In genomic region chr17:57861000-57861736, GRCh38 we compare ENCODE assay signal across 8 cellular contexts. TPM values are rescaled to one million over a fixed set of nuclear protein-coding genes. Genes with fewer than 3 reads are reported as not detected.
DNase-seq lines count a peak whose midpoint lies in the region; ATAC-seq and TF ChIP-seq lines count a peak whose summit lies in the region.

No MANE protein-coding gene starts in this region.

- H2AFZ ChIP-seq in parathyroid adenoma: peak overlapping the region; percentile 76

- H3K9ac ChIP-seq in parathyroid adenoma: no peak overlapping the region

- H3K4me1 ChIP-seq in parathyroid adenoma: peaks cover 9% of the 10 kb centered on the region

- intact Hi-C loops in Right ventricle myocardium superior (cut with DNase I): no loop called here

- no peaks in the 10 kb centered on the region for H3K36me3 Mint-ChIP-seq in activated naive CD4-positive, alpha-beta T cell treated with anti-CD3 and anti-CD28 coated beads, Interleukin-2, amount 10 ng/mL, durations not matched to agents 7 days and 5 days

- peak overlapping the region; percentile 46 for H3K4me3 ChIP-seq in parathyroid adenoma (ENCODE audit: low read depth, low read length)

- H3K27me3 Mint-ChIP-seq in activated naive CD4-positive, alpha-beta T cell treated with anti-CD3 and anti-CD28 coated beads, Interleukin-2, amount 10 ng/mL, durations not matched to agents 7 days and 5 days: peaks cover 74% of the 10 kb centered on the region

- H3K36me3 ChIP-seq in parathyroid adenoma (ENCODE audit: control insufficient read depth, insufficient read depth, low read length): no peaks in the 10 kb centered on the region

- peak overlapping the region; percentile 29 for H3K27ac ChIP-seq in parathyroid adenoma

- ATAC-seq in Right ventricle myocardium superior (ENCODE audit: poor library complexity) (peak; percentile 54), GM21723 (IDR thresholded peaks at IDR 0.05; ENCODE audit: unreplicated experiment) (no peak), GM21515 (IDR thresholded peaks at IDR 0.05; ENCODE audit: unreplicated experiment) (no peak)

- peak; percentile 47 for DNase-seq in NCI-H510A (lab: John Stamatoyannopoulos, UW)
- DNase-seq in NCI-H510A treated with DMSO at 0.1 percent for 48 hours (lab: John Stamatoyannopoulos, UW): no peak
- DNase-seq in NCI-H82 treated with DMSO at 0.1 percent for 48 hours (lab: John Stamatoyannopoulos, UW; ENCODE audit: unreplicated experiment): peak; percentile 59
- peak; percentile 59 for DNase-seq in activated naive CD4-positive, alpha-beta T cell treated with anti-CD3 and anti-CD28 coated beads, Interleukin-2, amount 10 ng/mL, durations not matched to agents 7 days and 5 days
- peak; percentile 76 for DNase-seq in Right ventricle myocardium superior

- H3K27ac Mint-ChIP-seq in activated naive CD4-positive, alpha-beta T cell treated with anti-CD3 and anti-CD28 coated beads, Interleukin-2, amount 10 ng/mL, durations not matched to agents 7 days and 5 days: no peak overlapping the region

- peaks cover 12% of the 10 kb centered on the region for H3K4me1 Mint-ChIP-seq in activated naive CD4-positive, alpha-beta T cell treated with anti-CD3 and anti-CD28 coated beads, Interleukin-2, amount 10 ng/mL, durations not matched to agents 7 days and 5 days

- no peaks in the 10 kb centered on the region for H3K27me3 ChIP-seq in parathyroid adenoma (ENCODE audit: control insufficient read depth, insufficient read depth, low read length)

- H3K9me3 Mint-ChIP-seq in activated naive CD4-positive, alpha-beta T cell treated with anti-CD3 and anti-CD28 coated beads, Interleukin-2, amount 10 ng/mL, durations not matched to agents 7 days and 5 days: no peaks in the 10 kb centered on the region

- H3K4me3 Mint-ChIP-seq in activated naive CD4-positive, alpha-beta T cell treated with anti-CD3 and anti-CD28 coated beads, Interleukin-2, amount 10 ng/mL, durations not matched to agents 7 days and 5 days: peak overlapping the region; percentile 62

- H3K79me2 ChIP-seq in parathyroid adenoma: no peaks in the 10 kb centered on the region

- no peaks in the 10 kb centered on the region for H3K9me3 ChIP-seq in parathyroid adenoma (ENCODE audit: control insufficient read depth, low read length)

- TF ChIP-seq CTCF in parathyroid adenoma (IDR thresholded peaks at IDR 0.05): no peak

- CTCF ChIA-PET in activated naive CD4-positive, alpha-beta T cell treated with anti-CD3 and anti-CD28 coated beads, Interleukin-2, amount 10 ng/mL, durations not matched to agents 7 days and 5 days (lab: Charles Lee): interaction anchor here (0.8 to 14.6 kb wide), 12 partner anchors 9 to 311 kb away, joined by 3 to 207 read pairs (median 4); partner anchors contain the start of gene CUEDC1

- H3K4me2 ChIP-seq in parathyroid adenoma (ENCODE audit: low read length): peak overlapping the region; percentile 74

RNA-seq across cellular contexts. Expression of gene MRPS23, which starts 11.3 kb away (rescaled TPM):
- 89.8 TPM for total RNA-seq in Right ventricle myocardium superior
